Comparison of ENCODE assay signal across 8 cellular contexts in genomic region chrX:66163849-66164401, GRCh38. TPM values are rescaled to one million over a fixed set of nuclear protein-coding genes. Genes with fewer than 3 reads are reported as not detected.
DNase-seq lines count a peak whose midpoint lies in the region; ATAC-seq, FAIRE-seq and TF ChIP-seq lines count a peak whose summit lies in the region.
"Had no signal": no experiment of that assay in that cellular context is flagged by ENCODE, and none has a peak within 500 bp of the region (broad histone marks: within the 10 kb centered on the region; RNA-seq: fewer than 3 reads in every experiment).

TSS of gene HEPH (plus strand) at chrX:66164247. CDS start at chrX:66170571, 6,324 bp downstream.

- H4K20me1 ChIP-seq in H9 (ENCODE audit: control insufficient read depth, insufficient read depth, insufficient read length): no peaks in the 10 kb centered on the region

- no peak within 1 kb of the TSS for H4K5ac ChIP-seq in H9 (ENCODE audit: insufficient read length, low read depth, low read length)

- H3K79me1 ChIP-seq in H9 (ENCODE audit: insufficient read depth, low read depth, low read length, poor library complexity, severe bottlenecking): no peaks in the 10 kb centered on the region

- H3K18ac ChIP-seq in H9 (ENCODE audit: insufficient read length, low read depth, low read length): no peak within 1 kb of the TSS

- no CpG with 5 or more reads among the region's 3 CpGs for WGBS in H9 (ENCODE audit: extremely low coverage, insufficient read length, low lambda C conversion rate)
- 10% methylated on average over 3 of the region's 3 CpGs for WGBS in urinary bladder

- H3K79me2 ChIP-seq in H9 (ENCODE audit: insufficient read depth, low read length): peaks cover 4% of the 10 kb centered on the region; the same call in 1 of the 2 replicates

- H3K56ac ChIP-seq in H9 (ENCODE audit: insufficient read length, low read depth, low read length): no peak within 1 kb of the TSS

- no peak within 1 kb of the TSS for H3K14ac ChIP-seq in H9 (ENCODE audit: insufficient read depth, low read length)

- TF ChIP-seq CTCF in H9 (conservative IDR thresholded peaks at IDR 0.05): no peak
- no peak for TF ChIP-seq CTCF in astrocyte of the cerebellum (IDR thresholded peaks at IDR 0.05; ENCODE audit: low read depth, low read length, missing control alignments)

- peak within 1 kb of the TSS; percentile 74 for H3K4me2 ChIP-seq in H9 (ENCODE audit: insufficient read depth, insufficient read length, low read length)
- H3K4me2 ChIP-seq: KMS-11 had no signal

- peaks cover 54 to 72% of the 10 kb centered on the region in 2 experiments for H3K9me3 Mint-ChIP-seq in H9

- peak within 1 kb of the TSS; percentile 85 to 92 for H3K4me3 Mint-ChIP-seq in H9

- H3K9ac ChIP-seq in H9 (ENCODE audit: extremely low read depth, insufficient read length, low read length): peak within 1 kb of the TSS; percentile 85
- H3K9ac ChIP-seq: KMS-11 had no signal

- no peaks in the 10 kb centered on the region; the same call in 1 of the 2 replicates for H3K27me3 ChIP-seq in H9 (ENCODE audit: insufficient read depth, low read length)

- H3K23ac ChIP-seq in H9 (ENCODE audit: insufficient read length, low read depth, low read length): no peak within 1 kb of the TSS

- no peak within 1 kb of the TSS for H4K8ac ChIP-seq in H9 (replicated peaks; ENCODE audit: insufficient read length, low read depth, low read length)

- DNase-seq in H9 (peak; percentile 36), astrocyte of the cerebellum (ENCODE audit: low read depth) (peak; percentile 9), left kidney (ENCODE audit: low read depth, low spot score) (peak; percentile 68), urothelium cell line (ENCODE audit: low spot score) (no peak)
- no peak for DNase-seq in stimulated activated CD4-positive, alpha-beta T cell treated with anti-CD3 and anti-CD28 coated beads, Interleukin-2, amount 100 ng/mL, for 24 hours

- no peak within 1 kb of the TSS for H2BK120ac ChIP-seq in H9 (ENCODE audit: low read depth, low read length, poor library complexity, severe bottlenecking)

- H3K4me1 ChIP-seq in H9 (ENCODE audit: insufficient read depth, low read length) (no peaks in the 10 kb centered on the region), urinary bladder (ENCODE audit: insufficient read depth) (no peaks in the 10 kb centered on the region)

- H3K4me1 Mint-ChIP-seq in H9: peaks cover 6 to 7% of the 10 kb centered on the region in 2 experiments; a peak in 2 of 4 replicates

- no peak within 1 kb of the TSS for H2AK5ac ChIP-seq in H9 (ENCODE audit: insufficient read length, low read length)

- no peak within 1 kb of the TSS for H2BK5ac ChIP-seq in H9 (ENCODE audit: insufficient read length, low read length)

- no peak within 1 kb of the TSS for H3T11ph ChIP-seq in H9 (ENCODE audit: low read length)

- H2BK12ac ChIP-seq in H9 (ENCODE audit: insufficient read length, low read depth, low read length): no peak within 1 kb of the TSS

- in situ Hi-C loops in astrocyte of the cerebellum (cut with HindIII; ENCODE audit: low sequenced_read_pairs): no loop called here

- H3K27me3 Mint-ChIP-seq in H9 (ENCODE audit: low read depth): no peaks in the 10 kb centered on the region; the same call in 1 of the 2 replicates

- H3K9me3 ChIP-seq in H9 (ENCODE audit: control insufficient read depth, low read depth, low read length): peaks cover 30% of the 10 kb centered on the region

- peak within 1 kb of the TSS in 2 of 3 experiments; percentile 94; a peak in 5 of 7 replicates for H3K27ac Mint-ChIP-seq in H9

- H3K4me3 ChIP-seq in astrocyte of the cerebellum (ENCODE audit: low read depth, low read length): peak within 1 kb of the TSS; percentile 44
- H3K4me3 ChIP-seq in urinary bladder (ENCODE audit: low read depth, low read length): peak within 1 kb of the TSS; percentile 25

- FAIRE-seq in urothelium cell line (lab: Jason Lieb, UNC): no peak

- peaks cover 0 to 11% (median 3%) of the 10 kb centered on the region in 3 experiments; a peak in 3 of 7 replicates for H3K36me3 Mint-ChIP-seq in H9 (ENCODE audit: insufficient read depth in 1 of 3, low read depth in 3 of 3)

- H3K36me3 ChIP-seq in urinary bladder (ENCODE audit: insufficient read depth): no peaks in the 10 kb centered on the region

- H4K91ac ChIP-seq in H9 (ENCODE audit: insufficient read length, low read depth, low read length): no peak within 1 kb of the TSS

- no peak within 1 kb of the TSS for H3K4ac ChIP-seq in H9 (ENCODE audit: low read depth, low read length)

- H2AFZ ChIP-seq in H9 (ENCODE audit: low read length): peak within 1 kb of the TSS; percentile 85

- H3K27ac ChIP-seq in H9 (ENCODE audit: insufficient read length, low read depth, low read length): no peak within 1 kb of the TSS
- no peak within 1 kb of the TSS for H3K27ac ChIP-seq in urinary bladder (ENCODE audit: low read depth)
- H3K27ac ChIP-seq: KMS-11 had no signal

- H2BK15ac ChIP-seq in H9 (ENCODE audit: low read depth, low read length): no peak within 1 kb of the TSS

- H2BK20ac ChIP-seq in H9 (ENCODE audit: low read depth, low read length, poor library complexity, severe bottlenecking): no peak within 1 kb of the TSS

- ATAC-seq in GM18858 (IDR thresholded peaks at IDR 0.05; ENCODE audit: unreplicated experiment): no peak

- no peaks in the 10 kb centered on the region for H3K23me2 ChIP-seq in H9 (ENCODE audit: insufficient read length, low read depth, low read length, poor library complexity, severe bottlenecking)

RNA-seq across cellular contexts. Expression of gene HEPH, which starts in this region (rescaled TPM):
- total RNA-seq in H9 (2021) (55.7 and 60.6 TPM in 2 replicates), urinary bladder (48.4 TPM)
- polyA plus RNA-seq in urinary bladder: 31.3 TPM

Comparison
In these comparisons a context has a peak if more than half of its experiments do, and no peak if none do; other contexts are left out.
1. DNase-seq: peak in H9 (single experiment), astrocyte of the cerebellum (single experiment) and left kidney (single experiment); none in urothelium cell line (single experiment) and stimulated activated CD4-positive, alpha-beta T cell treated with anti-CD3 and anti-CD28 coated beads, Interleukin-2, amount 100 ng/mL, for 24 hours (0 of 2).